Comparison of ENCODE assay signal across 30 cellular contexts in genomic region chrX:94455782-94456181, GRCh38.
"Had no signal": no experiment of that assay in that cellular context is flagged by ENCODE, and none has a peak within 500 bp of the region (broad histone marks: within the 10 kb centered on the region; RNA-seq: fewer than 3 reads in every experiment).

No MANE protein-coding gene starts in this region.

- ATAC-seq: activated CD4-positive, alpha-beta T cell treated with anti-CD3 and anti-CD28 coated beads for 36 hours; activated CD8-positive, alpha-beta T cell treated with anti-CD3 and anti-CD28 coated beads for 36 hours; activated T-cell treated with anti-CD3 and anti-CD28 coated beads, Interleukin-2, amount 50 U/mL, for 72 hours; Panc1; Right ventricle myocardium inferior; T-cell had no signal

- H3K27me3 ChIP-seq: MG63 had no signal

- H3K9me3 ChIP-seq: adrenal gland, breast epithelium, MG63 had no signal

- H3K27ac Mint-ChIP-seq: activated CD4-positive, alpha-beta T cell treated with anti-CD3 and anti-CD28 coated beads for 36 hours; activated CD8-positive, alpha-beta T cell treated with anti-CD3 and anti-CD28 coated beads for 36 hours; activated naive CD8-positive, alpha-beta T cell treated with anti-CD3 and anti-CD28 coated beads, Interleukin-2, amount 10 ng/mL, durations not matched to agents 7 days and 5 days; activated T-cell treated with anti-CD3 and anti-CD28 coated beads, Interleukin-2, amount 50 U/mL, for 72 hours; T-cell had no signal

- H3K36me3 Mint-ChIP-seq: activated naive CD8-positive, alpha-beta T cell treated with anti-CD3 and anti-CD28 coated beads, Interleukin-2, amount 10 ng/mL, durations not matched to agents 7 days and 5 days; T-cell had no signal

- DNase-seq: activated CD4-positive, alpha-beta T cell treated with anti-CD3 and anti-CD28 coated beads for 36 hours; activated CD4-positive, alpha-beta T cell treated with anti-CD3 and anti-CD28 coated beads, Interleukin-2, amount 50 U/mL, for 1 hour; activated CD8-positive, alpha-beta memory T cell treated with anti-CD3 and anti-CD28 coated beads, Interleukin-2, amount 50 U/mL, for 4 hours; activated CD8-positive, alpha-beta T cell treated with anti-CD3 and anti-CD28 coated beads for 36 hours; activated naive CD4-positive, alpha-beta T cell treated with anti-CD3 and anti-CD28 coated beads, Interleukin-2, amount 50 U/mL, for 16 hours; activated naive CD8-positive, alpha-beta T cell treated with anti-CD3 and anti-CD28 coated beads, Interleukin-2, amount 10 ng/mL, durations not matched to agents 7 days and 5 days; activated T-cell treated with anti-CD3 and anti-CD28 coated beads, Interleukin-2, amount 50 U/mL, for 72 hours; adrenal gland; anterior cingulate cortex; caudate nucleus; MG63; MV-4-11; NCI-H1092 treated with DMSO at 0.1 percent for 48 hours; NCI-H1417 treated with DMSO at 0.1 percent for 48 hours; NCI-H187 treated with DMSO at 0.1 percent for 48 hours; NCI-H2081 treated with DMSO at 0.1 percent for 48 hours; NCI-H446; NCI-H524 treated with DMSO at 0.1 percent for 48 hours; NCI-H748 treated with DMSO at 0.1 percent for 48 hours; OCI-M1; RPMI8226; T-cell; T-helper 2 cell; T1000 had no signal

- FAIRE-seq: TTC549 had no signal

- H3K4me3 Mint-ChIP-seq: activated CD4-positive, alpha-beta T cell treated with anti-CD3 and anti-CD28 coated beads for 36 hours; activated CD8-positive, alpha-beta T cell treated with anti-CD3 and anti-CD28 coated beads for 36 hours; activated naive CD8-positive, alpha-beta T cell treated with anti-CD3 and anti-CD28 coated beads, Interleukin-2, amount 10 ng/mL, durations not matched to agents 7 days and 5 days; activated T-cell treated with anti-CD3 and anti-CD28 coated beads, Interleukin-2, amount 50 U/mL, for 72 hours; T-cell had no signal

- H3K27me3 Mint-ChIP-seq: activated CD4-positive, alpha-beta T cell treated with anti-CD3 and anti-CD28 coated beads for 36 hours; activated CD8-positive, alpha-beta T cell treated with anti-CD3 and anti-CD28 coated beads for 36 hours; activated naive CD8-positive, alpha-beta T cell treated with anti-CD3 and anti-CD28 coated beads, Interleukin-2, amount 10 ng/mL, durations not matched to agents 7 days and 5 days had no signal

- H3K4me1 ChIP-seq: adrenal gland, breast epithelium had no signal

- H3K4me3 ChIP-seq: adrenal gland, breast epithelium, MG63, SK-N-MC had no signal

- H3K9me3 Mint-ChIP-seq: activated CD8-positive, alpha-beta T cell treated with anti-CD3 and anti-CD28 coated beads for 36 hours; activated naive CD8-positive, alpha-beta T cell treated with anti-CD3 and anti-CD28 coated beads, Interleukin-2, amount 10 ng/mL, durations not matched to agents 7 days and 5 days; activated T-cell treated with anti-CD3 and anti-CD28 coated beads, Interleukin-2, amount 50 U/mL, for 72 hours; T-cell had no signal

- H3K27ac ChIP-seq: adrenal gland, breast epithelium, SK-N-MC, VCaP had no signal

- H3K4me1 Mint-ChIP-seq: activated CD4-positive, alpha-beta T cell treated with anti-CD3 and anti-CD28 coated beads for 36 hours; activated naive CD8-positive, alpha-beta T cell treated with anti-CD3 and anti-CD28 coated beads, Interleukin-2, amount 10 ng/mL, durations not matched to agents 7 days and 5 days; T-cell had no signal

- H3K36me3 ChIP-seq: adrenal gland, breast epithelium, MG63 had no signal
